Comparison of ENCODE assay signal across 18 cellular contexts in genomic region chr3:41662288-41662687, GRCh38.
"Had no signal": no experiment of that assay in that cellular context is flagged by ENCODE, and none has a peak within 500 bp of the region (broad histone marks: within the 10 kb centered on the region; RNA-seq: fewer than 3 reads in every experiment).

No MANE protein-coding gene starts in this region.

- H3K4me1 ChIP-seq: adrenal gland, left ventricle myocardium inferior, thyroid gland had no signal

- H3K27ac ChIP-seq: adrenal gland, coronary artery, left ventricle myocardium inferior, thyroid gland had no signal

- H3K9me3 ChIP-seq: adrenal gland, thyroid gland had no signal

- H3K4me3 ChIP-seq: adrenal gland, coronary artery, left ventricle myocardium inferior, thyroid gland had no signal

- DNase-seq: activated CD4-positive, alpha-beta T cell treated with anti-CD3 and anti-CD28 coated beads for 1 hour; activated CD4-positive, alpha-beta T cell treated with anti-CD3 and anti-CD28 coated beads, Interleukin-2, amount 50 U/mL, for 4 hours; activated CD8-positive, alpha-beta memory T cell treated with anti-CD3 and anti-CD28 coated beads, Interleukin-2, amount 10 ng/mL, durations not matched to agents 7 days and 5 days; activated effector memory CD4-positive, alpha-beta T cell treated with Interleukin-2 at 50 U/mL for 16 hours; activated naive CD4-positive, alpha-beta T cell treated with anti-CD3 and anti-CD28 coated beads, Interleukin-2, amount 50 U/mL, for 16 hours; activated T-cell treated with anti-CD3 and anti-CD28 coated beads, Interleukin-2, amount 50 U/mL, for 24 hours; adrenal gland; caudate nucleus; effector CD8-positive, alpha-beta T cell; hypothalamus; kidney; left ventricle myocardium inferior; natural killer cell; posterior cingulate gyrus; retina; T-helper 9 cell; thyroid gland had no signal

- H3K36me3 ChIP-seq: adrenal gland, thyroid gland had no signal

- H3K27me3 ChIP-seq: adrenal gland, thyroid gland had no signal
